In genomic region chr7:140475747-140476333, GRCh38 we compare ENCODE assay signal across 8 cellular contexts. TPM values are rescaled to one million over a fixed set of nuclear protein-coding genes. Genes with fewer than 3 reads are reported as not detected.
DNase-seq lines count a peak whose midpoint lies in the region; ATAC-seq and TF ChIP-seq lines count a peak whose summit lies in the region.

No MANE protein-coding gene starts in this region.

- H3K9ac ChIP-seq in Loucy (ENCODE audit: low read depth, low read length, poor library complexity, severe bottlenecking) = peak overlapping the region; percentile 28

- H3K4me1 ChIP-seq in Loucy (ENCODE audit: insufficient read depth, low read length, poor library complexity, severe bottlenecking) = peaks cover 32% of the 10 kb centered on the region
- H3K4me1 ChIP-seq in RWPE2 (ENCODE audit: insufficient read depth, poor library complexity, severe bottlenecking) = peaks cover 5% of the 10 kb centered on the region
- H3K4me1 ChIP-seq in lung (ENCODE audit: control insufficient read depth in 2 of 2, insufficient read depth in 2 of 2, low read length in 2 of 2) = peaks cover 0 to 3% of the 10 kb centered on the region in 2 donors

- peaks cover 26% of the 10 kb centered on the region for H3K4me1 Mint-ChIP-seq in activated CD8-positive, alpha-beta memory T cell treated with anti-CD3 and anti-CD28 coated beads, Interleukin-2, amount 10 ng/mL, durations not matched to agents 7 days and 5 days
- peaks cover 8% of the 10 kb centered on the region for H3K4me1 Mint-ChIP-seq in type B pancreatic cell (ENCODE audit: unreplicated experiment)

- no peaks in the 10 kb centered on the region for H3F3A ChIP-seq in Loucy (ENCODE audit: low read depth)

- peak; percentile 76 for TF ChIP-seq CTCF in Loucy (conservative IDR thresholded peaks at IDR 0.05; ENCODE audit: low read length)
- peak; percentile 81 for TF ChIP-seq CTCF in RWPE2 (IDR thresholded peaks at IDR 0.05; ENCODE audit: poor library complexity, severe bottlenecking)
- TF ChIP-seq CTCF in lung (IDR thresholded peaks at IDR 0.05; ENCODE audit: control extremely low read depth, extremely low read depth) = peak; percentile 36
- TF ChIP-seq CTCF in type B pancreatic cell (conservative IDR thresholded peaks at IDR 0.05) = peak; percentile 77

- H3K9me3 ChIP-seq in Loucy (ENCODE audit: insufficient read depth, low read depth, low read length) (no peaks in the 10 kb centered on the region), RWPE2 (ENCODE audit: severe bottlenecking) (no peaks in the 10 kb centered on the region), lung (ENCODE audit: control insufficient read depth in 2 of 2, insufficient read depth in 1 of 2, low read length in 1 of 2) (no peaks in the 10 kb centered on the region)

- peak overlapping the region; percentile 61 for H3K27ac Mint-ChIP-seq in activated CD8-positive, alpha-beta memory T cell treated with anti-CD3 and anti-CD28 coated beads, Interleukin-2, amount 10 ng/mL, durations not matched to agents 7 days and 5 days
- H3K27ac Mint-ChIP-seq in type B pancreatic cell = peak overlapping the region; percentile 85

- H3K36me3 ChIP-seq in Loucy (ENCODE audit: insufficient read depth, low read length) = peaks cover 9% of the 10 kb centered on the region; the same call in 1 of the 2 replicates
- peaks cover 11% of the 10 kb centered on the region for H3K36me3 ChIP-seq in RWPE2 (ENCODE audit: low read depth)
- peaks cover 3 to 5% of the 10 kb centered on the region in 2 donors for H3K36me3 ChIP-seq in lung (ENCODE audit: control insufficient read depth in 2 of 2, insufficient read depth in 2 of 2, low read length in 2 of 2)

- peaks cover 6% of the 10 kb centered on the region for H3K36me3 Mint-ChIP-seq in activated CD8-positive, alpha-beta memory T cell treated with anti-CD3 and anti-CD28 coated beads, Interleukin-2, amount 10 ng/mL, durations not matched to agents 7 days and 5 days
- H3K36me3 Mint-ChIP-seq in type B pancreatic cell = peaks cover 9% of the 10 kb centered on the region

- H3K27me3 Mint-ChIP-seq in activated CD8-positive, alpha-beta memory T cell treated with anti-CD3 and anti-CD28 coated beads, Interleukin-2, amount 10 ng/mL, durations not matched to agents 7 days and 5 days = no peaks in the 10 kb centered on the region
- no peaks in the 10 kb centered on the region for H3K27me3 Mint-ChIP-seq in type B pancreatic cell

- CTCF ChIA-PET in activated CD8-positive, alpha-beta memory T cell treated with anti-CD3 and anti-CD28 coated beads, Interleukin-2, amount 10 ng/mL, durations not matched to agents 7 days and 5 days (lab: Charles Lee) = interaction anchor here (1.0 to 4.1 kb wide), 10 partner anchors 16 to 539 kb away, joined by 3 to 33 read pairs (median 4); partner anchors contain the start of gene MRPS33

- peak overlapping the region; percentile 95 for H3K4me3 ChIP-seq in Loucy (ENCODE audit: low read length, poor library complexity, severe bottlenecking)
- H3K4me3 ChIP-seq in RWPE2 (ENCODE audit: severe bottlenecking) = no peak overlapping the region
- no peak overlapping the region for H3K4me3 ChIP-seq in lung

- H3K4me3 Mint-ChIP-seq in activated CD8-positive, alpha-beta memory T cell treated with anti-CD3 and anti-CD28 coated beads, Interleukin-2, amount 10 ng/mL, durations not matched to agents 7 days and 5 days = peak overlapping the region; percentile 29
- peak overlapping the region; percentile 83 for H3K4me3 Mint-ChIP-seq in type B pancreatic cell

- no peak overlapping the region for H2AFZ ChIP-seq in Loucy (ENCODE audit: low read length)

- peaks cover 72% of the 10 kb centered on the region for H4K20me1 ChIP-seq in Loucy (ENCODE audit: insufficient read depth, low read length, poor library complexity, severe bottlenecking)

- H3K27ac ChIP-seq in RWPE2 (ENCODE audit: poor library complexity, severe bottlenecking) (no peak overlapping the region), lung (ENCODE audit: low read depth in 1 of 2, low read length in 1 of 2) (no peak overlapping the region)

- no peak for ATAC-seq in activated CD8-positive, alpha-beta memory T cell treated with anti-CD3 and anti-CD28 coated beads, Interleukin-2, amount 10 ng/mL, durations not matched to agents 7 days and 5 days
- ATAC-seq in RWPE2 (ENCODE audit: low read depth) (no peak), lung (ENCODE audit: insufficient read depth, low FRiP score) (no peak)

- no peaks in the 10 kb centered on the region for H3K9me3 Mint-ChIP-seq in activated CD8-positive, alpha-beta memory T cell treated with anti-CD3 and anti-CD28 coated beads, Interleukin-2, amount 10 ng/mL, durations not matched to agents 7 days and 5 days (ENCODE audit: low read depth)
- no peaks in the 10 kb centered on the region for H3K9me3 Mint-ChIP-seq in type B pancreatic cell

- in situ Hi-C loops in T47D (cut with HindIII; ENCODE audit: low pct_unique_long_range_greater_than_20kb, low sequenced_read_pairs) = no loop called here

- H3K9me2 ChIP-seq in Loucy (replicated peaks; ENCODE audit: low read depth, low read length) = no peaks in the 10 kb centered on the region

- H3K79me2 ChIP-seq in Loucy (ENCODE audit: insufficient read depth, low read length) = peaks cover 83% of the 10 kb centered on the region

- DNase-seq in activated CD8-positive, alpha-beta memory T cell treated with anti-CD3 and anti-CD28 coated beads, Interleukin-2, amount 10 ng/mL, durations not matched to agents 7 days and 5 days = peak; percentile 62
- no peak for DNase-seq in activated CD8-positive, alpha-beta memory T cell treated with anti-CD3 and anti-CD28 coated beads for 24 hours
- no peak for DNase-seq in RWPE2 (ENCODE audit: low spot score)
- peak; percentile 27 to 64 for DNase-seq in T47D (ENCODE audit: low read depth in 1 of 2, low spot score in 1 of 2)
- DNase-seq in lung (ENCODE audit: low spot score) = no peak
- DNase-seq in type B pancreatic cell (ENCODE audit: extremely low spot score, unreplicated experiment) = no peak
- no peak for DNase-seq in HK-2 (ENCODE audit: unreplicated experiment)

- H3K27me3 ChIP-seq in Loucy (ENCODE audit: insufficient read depth, low read length, poor library complexity, severe bottlenecking) = no peaks in the 10 kb centered on the region
- no peaks in the 10 kb centered on the region for H3K27me3 ChIP-seq in RWPE2 (ENCODE audit: insufficient read depth, poor library complexity, severe bottlenecking)
- H3K27me3 ChIP-seq in lung (ENCODE audit: control insufficient read depth, insufficient read depth) = no peaks in the 10 kb centered on the region

- WGBS in lung, 2 donors = 30 to 50% methylated on average over 2 of the region's 2 CpGs

- peak overlapping the region; percentile 100 for H3K4me2 ChIP-seq in Loucy (ENCODE audit: low read depth, low read length, poor library complexity, severe bottlenecking)

RNA-seq across cellular contexts. Expression of gene MKRN1, which starts 3.5 kb away (rescaled TPM):
- 10 to 100 TPM; 64.2 to 75.5 TPM for total RNA-seq in activated CD8-positive, alpha-beta memory T cell treated with anti-CD3 and anti-CD28 coated beads, Interleukin-2, amount 10 ng/mL, durations not matched to agents 7 days and 5 days
- total RNA-seq in lung (100 to 1,000 TPM in 1 of 2 donors, 10 to 100 TPM in 1; 76.7 to 104 TPM), type B pancreatic cell (ENCODE audit: low replicate concordance) (98.6 and 127 TPM in 2 replicates)
- 10 to 100 TPM; 46.9 to 47.3 TPM for polyA plus RNA-seq in lung

Comparison
In these comparisons a context has a peak if more than half of its experiments do, and no peak if none do; other contexts are left out.
1. DNase-seq: peak in activated CD8-positive, alpha-beta memory T cell treated with anti-CD3 and anti-CD28 coated beads, Interleukin-2, amount 10 ng/mL, durations not matched to agents 7 days and 5 days (single experiment) and T47D (2 of 2); none in activated CD8-positive, alpha-beta memory T cell treated with anti-CD3 and anti-CD28 coated beads for 24 hours (single experiment), RWPE2 (single experiment), lung (single experiment), type B pancreatic cell (single experiment) and HK-2 (single experiment).
2. Peak in every context shown above with its lines, with median percentiles within 50 percentile points of each other: CTCF ChIP-seq.